ENCODE assay signal across 1 cellular context in the genomic region with DNA sequence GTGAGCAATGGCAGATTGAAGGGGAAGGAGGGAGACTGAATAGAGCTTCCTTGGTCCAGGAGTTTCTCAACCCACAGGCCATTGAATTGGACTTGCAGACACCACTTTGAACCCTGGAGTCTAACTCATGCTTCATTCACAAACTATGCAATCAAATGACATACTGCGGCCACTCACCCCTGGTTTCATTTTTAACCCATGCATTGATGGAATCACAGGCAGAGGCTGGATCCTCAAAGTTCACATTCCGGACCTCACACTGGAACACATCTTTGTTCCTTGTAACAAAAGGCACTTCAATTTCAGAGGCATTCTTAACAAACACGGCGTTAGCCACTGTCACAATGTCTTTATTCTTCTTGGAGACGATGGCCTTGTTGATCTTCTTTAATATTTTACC.
TF ChIP-seq lines count a peak whose summit lies in the region.

No MANE protein-coding gene starts in this region.

TF ChIP-seq in HepG2, 621 proteins besides CTCF, POLR2A, EP300 and RAD21 (continued from another document):
- TF ChIP-seq, protein P1, sequence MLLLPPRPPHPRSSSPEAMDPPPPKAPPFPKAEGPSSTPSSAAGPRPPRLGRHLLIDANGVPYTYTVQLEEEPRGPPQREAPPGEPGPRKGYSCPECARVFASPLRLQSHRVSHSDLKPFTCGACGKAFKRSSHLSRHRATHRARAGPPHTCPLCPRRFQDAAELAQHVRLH (CRISPR knock-in tag; IDR thresholded peaks at IDR 0.05; ENCODE audit: borderline replicate concordance, low read depth), result 0 out of 2 replicates have a peak, but pooled peaks have one; percentile 19
- TF ChIP-seq KDM1A (CRISPR knock-in tag; IDR thresholded peaks at IDR 0.05), result peak; percentile 18; the same call in 1 of the 2 replicates
- no peak for TF ChIP-seq RFXAP (CRISPR knock-in tag; IDR thresholded peaks at IDR 0.05; ENCODE audit: borderline replicate concordance)
- no peak for TF ChIP-seq ZNF432 (CRISPR knock-in tag; IDR thresholded peaks at IDR 0.05; ENCODE audit: borderline replicate concordance)
- peak; percentile 40 for TF ChIP-seq SKI (IDR thresholded peaks at IDR 0.05; ENCODE audit: partially characterized antibody)
- 0 out of 2 replicates have a peak, but pooled peaks have one; percentile 24 for TF ChIP-seq ZNF614 (CRISPR knock-in tag; IDR thresholded peaks at IDR 0.05; ENCODE audit: borderline replicate concordance)
- peak; percentile 76 for TF ChIP-seq CEBPG (CRISPR knock-in tag; IDR thresholded peaks at IDR 0.05)
- TF ChIP-seq HDAC2 (CRISPR knock-in tag; IDR thresholded peaks at IDR 0.05), result peak; percentile 39; the same call in 1 of the 2 replicates
- TF ChIP-seq, protein P2, sequence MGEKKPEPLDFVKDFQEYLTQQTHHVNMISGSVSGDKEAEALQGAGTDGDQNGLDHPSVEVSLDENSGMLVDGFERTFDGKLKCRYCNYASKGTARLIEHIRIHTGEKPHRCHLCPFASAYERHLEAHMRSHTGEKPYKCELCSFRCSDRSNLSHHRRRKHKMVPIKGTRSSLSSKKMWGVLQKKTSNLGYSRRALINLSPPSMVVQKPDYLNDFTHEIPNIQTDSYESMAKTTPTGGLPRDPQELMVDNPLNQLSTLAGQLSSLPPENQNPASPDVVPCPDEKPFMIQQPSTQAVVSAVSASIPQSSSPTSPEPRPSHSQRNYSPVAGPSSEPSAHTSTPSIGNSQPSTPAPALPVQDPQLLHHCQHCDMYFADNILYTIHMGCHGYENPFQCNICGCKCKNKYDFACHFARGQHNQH (CRISPR knock-in tag; IDR thresholded peaks at IDR 0.05), result 0 out of 2 replicates have a peak, but pooled peaks have one; percentile 24
- peak; percentile 51; the same call in 1 of the 2 replicates for TF ChIP-seq SOX13 (IDR thresholded peaks at IDR 0.05)
- peak in 1 of 2 experiments; percentile 89; a peak in 2 of 4 replicates for TF ChIP-seq SOX13 (CRISPR knock-in tag; conservative IDR thresholded peaks at IDR 0.05 in 1 of 2, IDR thresholded peaks at IDR 0.05 in 1 of 2)
- TF ChIP-seq, protein P3, sequence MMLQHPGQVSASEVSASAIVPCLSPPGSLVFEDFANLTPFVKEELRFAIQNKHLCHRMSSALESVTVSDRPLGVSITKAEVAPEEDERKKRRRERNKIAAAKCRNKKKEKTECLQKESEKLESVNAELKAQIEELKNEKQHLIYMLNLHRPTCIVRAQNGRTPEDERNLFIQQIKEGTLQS (CRISPR knock-in tag; IDR thresholded peaks at IDR 0.05), result peak; percentile 49; the same call in 1 of the 2 replicates
- TF ChIP-seq ATF7 (IDR thresholded peaks at IDR 0.05), result no peak
- TF ChIP-seq ATF7 (CRISPR knock-in tag; IDR thresholded peaks at IDR 0.05), result 0 out of 2 replicates have a peak, but pooled peaks have one; percentile 34
- TF ChIP-seq ZNF652 (CRISPR knock-in tag; IDR thresholded peaks at IDR 0.05; ENCODE audit: borderline replicate concordance, low read depth), result peak; percentile 96
- peak; percentile 52 for TF ChIP-seq RARA (CRISPR knock-in tag; IDR thresholded peaks at IDR 0.05)
- TF ChIP-seq RXRB (CRISPR knock-in tag; IDR thresholded peaks at IDR 0.05; ENCODE audit: borderline replicate concordance), result peak; percentile 63; the same call in 1 of the 2 replicates
- peak; percentile 41; the same call in 1 of the 2 replicates for TF ChIP-seq FOXA3 (CRISPR knock-in tag; IDR thresholded peaks at IDR 0.05)
- TF ChIP-seq, protein P4, sequence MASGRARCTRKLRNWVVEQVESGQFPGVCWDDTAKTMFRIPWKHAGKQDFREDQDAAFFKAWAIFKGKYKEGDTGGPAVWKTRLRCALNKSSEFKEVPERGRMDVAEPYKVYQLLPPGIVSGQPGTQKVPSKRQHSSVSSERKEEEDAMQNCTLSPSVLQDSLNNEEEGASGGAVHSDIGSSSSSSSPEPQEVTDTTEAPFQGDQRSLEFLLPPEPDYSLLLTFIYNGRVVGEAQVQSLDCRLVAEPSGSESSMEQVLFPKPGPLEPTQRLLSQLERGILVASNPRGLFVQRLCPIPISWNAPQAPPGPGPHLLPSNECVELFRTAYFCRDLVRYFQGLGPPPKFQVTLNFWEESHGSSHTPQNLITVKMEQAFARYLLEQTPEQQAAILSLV (CRISPR knock-in tag; IDR thresholded peaks at IDR 0.05; ENCODE audit: borderline replicate concordance), result no peak
- TF ChIP-seq SCMH1 (CRISPR knock-in tag; IDR thresholded peaks at IDR 0.05; ENCODE audit: borderline replicate concordance), result no peak
- peak; percentile 49 for TF ChIP-seq MED1 (CRISPR knock-in tag; IDR thresholded peaks at IDR 0.05)
- TF ChIP-seq, protein P5, sequence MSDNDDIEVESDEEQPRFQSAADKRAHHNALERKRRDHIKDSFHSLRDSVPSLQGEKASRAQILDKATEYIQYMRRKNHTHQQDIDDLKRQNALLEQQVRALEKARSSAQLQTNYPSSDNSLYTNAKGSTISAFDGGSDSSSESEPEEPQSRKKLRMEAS (IDR thresholded peaks at IDR 0.05), result no peak
- TF ChIP-seq ZNF138 (CRISPR knock-in tag; IDR thresholded peaks at IDR 0.05; ENCODE audit: low read depth), result no peak
- TF ChIP-seq MED13 (CRISPR knock-in tag; IDR thresholded peaks at IDR 0.05), result no peak
- TF ChIP-seq SMAD3 (CRISPR knock-in tag; IDR thresholded peaks at IDR 0.05), result 0 out of 2 replicates have a peak, but pooled peaks have one; percentile 44
- no peak for TF ChIP-seq PRMT3 (CRISPR knock-in tag; IDR thresholded peaks at IDR 0.05; ENCODE audit: borderline replicate concordance, low read depth)
- TF ChIP-seq HMG20A (CRISPR knock-in tag; IDR thresholded peaks at IDR 0.05; ENCODE audit: borderline replicate concordance), result peak; percentile 77
- 0 out of 2 replicates have a peak, but pooled peaks have one; percentile 53 for TF ChIP-seq JUN (CRISPR knock-in tag; IDR thresholded peaks at IDR 0.05)
- TF ChIP-seq ZNF124 (CRISPR knock-in tag; IDR thresholded peaks at IDR 0.05), result no peak
- TF ChIP-seq ZNF792 (CRISPR knock-in tag; IDR thresholded peaks at IDR 0.05), result 0 out of 2 replicates have a peak, but pooled peaks have one; percentile 33
- 0 out of 2 replicates have a peak, but pooled peaks have one; percentile 74 for TF ChIP-seq RCOR2 (CRISPR knock-in tag; IDR thresholded peaks at IDR 0.05)
- peak; percentile 63 for TF ChIP-seq HNF4A (CRISPR knock-in tag; IDR thresholded peaks at IDR 0.05)
- TF ChIP-seq ZNF644 (CRISPR knock-in tag; IDR thresholded peaks at IDR 0.05; ENCODE audit: low read depth), result peak; percentile 69
- TF ChIP-seq, protein P6, sequence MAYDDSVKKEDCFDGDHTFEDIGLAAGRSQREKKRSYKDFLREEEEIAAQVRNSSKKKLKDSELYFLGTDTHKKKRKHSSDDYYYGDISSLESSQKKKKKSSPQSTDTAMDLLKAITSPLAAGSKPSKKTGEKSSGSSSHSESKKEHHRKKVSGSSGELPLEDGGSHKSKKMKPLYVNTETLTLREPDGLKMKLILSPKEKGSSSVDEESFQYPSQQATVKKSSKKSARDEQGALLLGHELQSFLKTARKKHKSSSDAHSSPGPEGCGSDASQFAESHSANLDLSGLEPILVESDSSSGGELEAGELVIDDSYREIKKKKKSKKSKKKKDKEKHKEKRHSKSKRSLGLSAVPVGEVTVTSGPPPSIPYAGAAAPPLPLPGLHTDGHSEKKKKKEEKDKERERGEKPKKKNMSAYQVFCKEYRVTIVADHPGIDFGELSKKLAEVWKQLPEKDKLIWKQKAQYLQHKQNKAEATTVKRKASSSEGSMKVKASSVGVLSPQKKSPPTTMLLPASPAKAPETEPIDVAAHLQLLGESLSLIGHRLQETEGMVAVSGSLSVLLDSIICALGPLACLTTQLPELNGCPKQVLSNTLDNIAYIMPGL (CRISPR knock-in tag; IDR thresholded peaks at IDR 0.05; ENCODE audit: borderline replicate concordance in 1 of 2, low read depth in 1 of 2), result 0 out of 4 replicates have a peak, but pooled peaks of 1 of the 2 experiments have one; percentile 28
- no peak for TF ChIP-seq ZNF451 (CRISPR knock-in tag; IDR thresholded peaks at IDR 0.05)
- no peak for TF ChIP-seq AKAP8 (CRISPR knock-in tag; IDR thresholded peaks at IDR 0.05)
- TF ChIP-seq TBL1XR1 (IDR thresholded peaks at IDR 0.05; ENCODE audit: borderline replicate concordance, low read length, partially characterized antibody), result peak; percentile 34
- TF ChIP-seq, protein P7, sequence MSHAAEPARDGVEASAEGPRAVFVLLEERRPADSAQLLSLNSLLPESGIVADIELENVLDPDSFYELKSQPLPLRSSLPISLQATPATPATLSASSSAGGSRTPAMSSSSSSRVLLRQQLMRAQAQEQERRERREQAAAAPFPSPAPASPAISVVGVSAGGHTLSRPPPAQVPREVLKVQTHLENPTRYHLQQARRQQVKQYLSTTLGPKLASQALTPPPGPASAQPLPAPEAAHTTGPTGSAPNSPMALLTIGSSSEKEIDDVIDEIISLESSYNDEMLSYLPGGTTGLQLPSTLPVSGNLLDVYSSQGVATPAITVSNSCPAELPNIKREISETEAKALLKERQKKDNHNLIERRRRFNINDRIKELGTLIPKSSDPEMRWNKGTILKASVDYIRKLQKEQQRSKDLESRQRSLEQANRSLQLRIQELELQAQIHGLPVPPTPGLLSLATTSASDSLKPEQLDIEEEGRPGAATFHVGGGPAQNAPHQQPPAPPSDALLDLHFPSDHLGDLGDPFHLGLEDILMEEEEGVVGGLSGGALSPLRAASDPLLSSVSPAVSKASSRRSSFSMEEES (CRISPR knock-in tag; IDR thresholded peaks at IDR 0.05), result 0 out of 2 replicates have a peak, but pooled peaks have one; percentile 53
- TF ChIP-seq EED (CRISPR knock-in tag; IDR thresholded peaks at IDR 0.05), result no peak
- TF ChIP-seq U2AF1 (optimal IDR thresholded peaks at IDR 0.05; ENCODE audit: low read depth, low read length), result no peak
- TF ChIP-seq, protein P8, sequence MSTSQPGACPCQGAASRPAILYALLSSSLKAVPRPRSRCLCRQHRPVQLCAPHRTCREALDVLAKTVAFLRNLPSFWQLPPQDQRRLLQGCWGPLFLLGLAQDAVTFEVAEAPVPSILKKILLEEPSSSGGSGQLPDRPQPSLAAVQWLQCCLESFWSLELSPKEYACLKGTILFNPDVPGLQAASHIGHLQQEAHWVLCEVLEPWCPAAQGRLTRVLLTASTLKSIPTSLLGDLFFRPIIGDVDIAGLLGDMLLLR (CRISPR knock-in tag; IDR thresholded peaks at IDR 0.05), result no peak
- TF ChIP-seq MIER2 (CRISPR knock-in tag; IDR thresholded peaks at IDR 0.05), result peak; percentile 33; the same call in 1 of the 2 replicates
- TF ChIP-seq, protein P9, sequence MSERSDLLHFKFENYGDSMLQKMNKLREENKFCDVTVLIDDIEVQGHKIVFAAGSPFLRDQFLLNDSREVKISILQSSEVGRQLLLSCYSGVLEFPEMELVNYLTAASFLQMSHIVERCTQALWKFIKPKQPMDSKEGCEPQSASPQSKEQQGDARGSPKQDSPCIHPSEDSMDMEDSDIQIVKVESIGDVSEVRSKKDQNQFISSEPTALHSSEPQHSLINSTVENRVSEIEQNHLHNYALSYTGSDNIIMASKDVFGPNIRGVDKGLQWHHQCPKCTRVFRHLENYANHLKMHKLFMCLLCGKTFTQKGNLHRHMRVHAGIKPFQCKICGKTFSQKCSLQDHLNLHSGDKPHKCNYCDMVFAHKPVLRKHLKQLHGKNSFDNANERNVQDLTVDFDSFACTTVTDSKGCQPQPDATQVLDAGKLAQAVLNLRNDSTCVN (CRISPR knock-in tag; IDR thresholded peaks at IDR 0.05; ENCODE audit: borderline replicate concordance), result no peak
- TF ChIP-seq FOSL2 (CRISPR knock-in tag; IDR thresholded peaks at IDR 0.05), result peak; percentile 85
- no peak for TF ChIP-seq ZNF180 (CRISPR knock-in tag; IDR thresholded peaks at IDR 0.05; ENCODE audit: borderline replicate concordance, low read depth)
- TF ChIP-seq, protein P10, sequence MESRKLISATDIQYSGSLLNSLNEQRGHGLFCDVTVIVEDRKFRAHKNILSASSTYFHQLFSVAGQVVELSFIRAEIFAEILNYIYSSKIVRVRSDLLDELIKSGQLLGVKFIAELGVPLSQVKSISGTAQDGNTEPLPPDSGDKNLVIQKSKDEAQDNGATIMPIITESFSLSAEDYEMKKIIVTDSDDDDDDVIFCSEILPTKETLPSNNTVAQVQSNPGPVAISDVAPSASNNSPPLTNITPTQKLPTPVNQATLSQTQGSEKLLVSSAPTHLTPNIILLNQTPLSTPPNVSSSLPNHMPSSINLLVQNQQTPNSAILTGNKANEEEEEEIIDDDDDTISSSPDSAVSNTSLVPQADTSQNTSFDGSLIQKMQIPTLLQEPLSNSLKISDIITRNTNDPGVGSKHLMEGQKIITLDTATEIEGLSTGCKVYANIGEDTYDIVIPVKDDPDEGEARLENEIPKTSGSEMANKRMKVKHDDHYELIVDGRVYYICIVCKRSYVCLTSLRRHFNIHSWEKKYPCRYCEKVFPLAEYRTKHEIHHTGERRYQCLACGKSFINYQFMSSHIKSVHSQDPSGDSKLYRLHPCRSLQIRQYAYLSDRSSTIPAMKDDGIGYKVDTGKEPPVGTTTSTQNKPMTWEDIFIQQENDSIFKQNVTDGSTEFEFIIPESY (CRISPR knock-in tag; IDR thresholded peaks at IDR 0.05), result 0 out of 2 replicates have a peak, but pooled peaks have one; percentile 17
- TF ChIP-seq ZFP82 (CRISPR knock-in tag; IDR thresholded peaks at IDR 0.05; ENCODE audit: borderline replicate concordance), result no peak
